Comparison of ENCODE assay signal across 9 cellular contexts in genomic region chr19:55487884-55488687, GRCh38. TPM values are rescaled to one million over a fixed set of nuclear protein-coding genes. Genes with fewer than 3 reads are reported as not detected.
DNase-seq lines count a peak whose midpoint lies in the region; ATAC-seq, FAIRE-seq and TF ChIP-seq lines count a peak whose summit lies in the region.
"Had no signal": no experiment of that assay in that cellular context is flagged by ENCODE, and none has a peak within 500 bp of the region (broad histone marks: within the 10 kb centered on the region; RNA-seq: fewer than 3 reads in every experiment).

TSS of gene SSC5D (plus strand) at chr19:55488436. CDS start at chr19:55488590, 154 bp downstream.

- H3K36me3 Mint-ChIP-seq in central memory CD8-positive, alpha-beta T cell (ENCODE audit: insufficient read depth) = peaks cover 12% of the 10 kb centered on the region

- H3K27me3 Mint-ChIP-seq in central memory CD8-positive, alpha-beta T cell = peaks cover 15% of the 10 kb centered on the region

- 0 out of 2 replicates have a peak, but pooled peaks cover 4% of the 10 kb centered on the region for H4K20me1 ChIP-seq in IMR-90 (ENCODE audit: insufficient read depth, low read length)

- H3K23ac ChIP-seq in IMR-90 (ENCODE audit: low read depth, low read length) = peak within 1 kb of the TSS; percentile 80
- H3K23ac ChIP-seq in mesenchymal stem cell (ENCODE audit: low read length in 2 of 2) = peak within 1 kb of the TSS in 1 of 2 experiments; percentile 35

- no peaks in the 10 kb centered on the region for H3K9me3 Mint-ChIP-seq in central memory CD8-positive, alpha-beta T cell

- H3K18ac ChIP-seq in IMR-90 (ENCODE audit: low read depth, low read length) (peak within 1 kb of the TSS; percentile 98), mesenchymal stem cell (ENCODE audit: low read depth in 1 of 2, low read length in 2 of 2) (peak within 1 kb of the TSS; percentile 88 to 92)

- in situ Hi-C loops in ACHN (cut with HindIII; ENCODE audit: low pct_ligation_motif_present, low pct_unique_long_range_greater_than_20kb, low sequenced_read_pairs) = no loop called here
- in situ Hi-C loops in IMR-90 (cut with MboI; ENCODE audit: low sequenced_read_pairs) = loop anchor here (25.0 kb wide), 1 partner anchor 1026 kb away; the partner anchor contains the start of genes CDC42EP5 and LENG9

- POLR2A ChIA-PET in IMR-90 (lab: Charles Lee; ENCODE audit: unreplicated experiment) (no interaction called here), GM10248 (lab: Yijun Ruan, JAX) (no interaction called here)

- H3K4me1 ChIP-seq in IMR-90 (ENCODE audit: control insufficient read depth, insufficient read depth, low read length) (peaks cover 32% of the 10 kb centered on the region), mesenchymal stem cell (ENCODE audit: control insufficient read depth, insufficient read depth, low read depth, low read length) (peaks cover 72% of the 10 kb centered on the region), small intestine (ENCODE audit: control insufficient read depth in 2 of 2, insufficient read depth in 1 of 2, low read depth in 1 of 2, low read length in 1 of 2) (peaks cover 0 to 3% of the 10 kb centered on the region in 2 donors)

- H3K27ac Mint-ChIP-seq in central memory CD8-positive, alpha-beta T cell (ENCODE audit: low read depth) = peak within 1 kb of the TSS; percentile 64

- no peak for FAIRE-seq in small intestine (lab: Jason Lieb, UNC)
- FAIRE-seq: GM18507 had no signal

- peak; percentile 21 for ATAC-seq in IMR-90 (ENCODE audit: low read depth)
- no peak for ATAC-seq in central memory CD8-positive, alpha-beta T cell (replicated peaks; ENCODE audit: extremely low read depth, poor library complexity, severe bottlenecking)
- ATAC-seq in HG02642 (IDR thresholded peaks at IDR 0.05; ENCODE audit: poor library complexity, unreplicated experiment) = no peak

- H4K8ac ChIP-seq in IMR-90 (ENCODE audit: low read depth in 2 of 2, low read length in 2 of 2) (peak within 1 kb of the TSS; percentile 87 to 96), mesenchymal stem cell (ENCODE audit: low read length) (peak within 1 kb of the TSS; percentile 86)

- H3K27ac ChIP-seq in IMR-90 (ENCODE audit: insufficient read depth, low read length) (peak within 1 kb of the TSS; percentile 99), mesenchymal stem cell (ENCODE audit: low read length, poor library complexity, severe bottlenecking) (peak within 1 kb of the TSS; percentile 95), small intestine (ENCODE audit: low read depth in 1 of 2, low read length in 1 of 2) (peak within 1 kb of the TSS in 1 of 2 donors; percentile 80)

- no peak for TF ChIP-seq RAD21 in IMR-90 (IDR thresholded peaks at IDR 0.05; ENCODE audit: low read length)

- H2BK5ac ChIP-seq in IMR-90 (ENCODE audit: low read depth, low read length, poor library complexity, severe bottlenecking) (peak within 1 kb of the TSS; percentile 95), mesenchymal stem cell (ENCODE audit: low read depth, low read length, poor library complexity, severe bottlenecking) (peak within 1 kb of the TSS; percentile 66)

- DNase-seq in ACHN (peak; percentile 17), IMR-90 (peak; percentile 26), mesenchymal stem cell (no peak), NCI-H1436 (lab: John Stamatoyannopoulos, UW) (no peak), small intestine (no peak), GM10248 (ENCODE audit: extremely low spot score) (no peak)
- DNase-seq in central memory CD8-positive, alpha-beta T cell (ENCODE audit: low spot score in 2 of 2) = no peak

- H3K4ac ChIP-seq in IMR-90 (ENCODE audit: low read depth, low read length) (peak within 1 kb of the TSS; percentile 96), mesenchymal stem cell (ENCODE audit: low read depth in 1 of 2, low read length in 2 of 2) (peak within 1 kb of the TSS; percentile 88 to 89)

- 5% methylated on average over 4 of the region's 22 CpGs; no CpG with 5 or more reads in 1 of the 2 experiments for WGBS in IMR-90 (ENCODE audit: extremely low coverage in 2 of 2, insufficient read length in 1 of 2), 2 experiments
- WGBS in mesenchymal stem cell = 2% methylated on average over 10 of the region's 22 CpGs
- 16 to 21% (median 20%) methylated on average over 12 to 20 of the region's 22 CpGs for WGBS in small intestine, 3 donors

- H3K9me3 ChIP-seq in IMR-90 (ENCODE audit: control insufficient read depth, insufficient read depth, low read length) (no peaks in the 10 kb centered on the region), mesenchymal stem cell (ENCODE audit: control insufficient read depth, low read length) (no peaks in the 10 kb centered on the region), small intestine (ENCODE audit: control insufficient read depth, low read depth) (no peaks in the 10 kb centered on the region)

- BruUV-seq in IMR-90 (replicated peaks; lab: Mats Ljungman, UMichigan) = no TSS peak

- H2AK9ac ChIP-seq in IMR-90 (replicated peaks; ENCODE audit: low read depth, low read length, poor library complexity) = peak within 1 kb of the TSS; percentile 99

- H3K14ac ChIP-seq in IMR-90 (replicated peaks; ENCODE audit: low read depth, low read length) = peak within 1 kb of the TSS; percentile 78
- peak within 1 kb of the TSS in 1 of 2 experiments; percentile 88 for H3K14ac ChIP-seq in mesenchymal stem cell (ENCODE audit: low read length in 2 of 2)

- H3K27me3 ChIP-seq in IMR-90 (ENCODE audit: control insufficient read depth, insufficient read depth, low read length) (no peaks in the 10 kb centered on the region), mesenchymal stem cell (ENCODE audit: control insufficient read depth in 1 of 2, insufficient read depth in 1 of 2, low read length in 2 of 2) (no peaks in the 10 kb centered on the region), small intestine (ENCODE audit: control insufficient read depth in 2 of 2, insufficient read depth in 2 of 2, low read length in 2 of 2) (no peaks in the 10 kb centered on the region)

- TF ChIP-seq CTCF in IMR-90 (conservative IDR thresholded peaks at IDR 0.05; ENCODE audit: low read depth, low read length) = no peak
- TF ChIP-seq CTCF in GM10248 (IDR thresholded peaks at IDR 0.05; ENCODE audit: control extremely low read depth, extremely low read depth, low read depth, missing control alignments) = no peak

- H3K36me3 ChIP-seq in IMR-90 (ENCODE audit: control insufficient read depth, insufficient read depth, low read length) = peaks cover 3% of the 10 kb centered on the region; the same call in 1 of the 2 replicates
- peaks cover 3 to 55% of the 10 kb centered on the region in 2 experiments for H3K36me3 ChIP-seq in mesenchymal stem cell (ENCODE audit: control insufficient read depth in 1 of 2, insufficient read depth in 2 of 2, low read depth in 1 of 2, low read length in 2 of 2)
- H3K36me3 ChIP-seq in small intestine (ENCODE audit: control insufficient read depth in 2 of 2, insufficient read depth in 2 of 2, low read length in 2 of 2) = peaks cover 0 to 2% of the 10 kb centered on the region in 2 donors

- CTCF ChIA-PET in IMR-90 (lab: Yijun Ruan, JAX) (no interaction called here), GM10248 (lab: Yijun Ruan, JAX) (interaction anchor here (5.3 to 8.2 kb wide), 3 partner anchors 16 to 20 kb away, joined by 37 to 44 read pairs (median 43); no protein-coding TSS in a partner anchor)

- TF ChIP-seq POLR2A in IMR-90 (IDR thresholded peaks at IDR 0.05; ENCODE audit: low read depth, low read length) = no peak

- H3K4me3 ChIP-seq in IMR-90 (ENCODE audit: insufficient read depth, low read depth, low read length) (peak within 1 kb of the TSS; percentile 36), mesenchymal stem cell (ENCODE audit: insufficient read depth in 1 of 2, low read depth in 1 of 2, low read length in 2 of 2) (peak within 1 kb of the TSS; percentile 34 to 78), small intestine (ENCODE audit: low read depth in 1 of 2, low read length in 2 of 2) (no peak within 1 kb of the TSS)

- peaks cover 12% of the 10 kb centered on the region for H3K4me1 Mint-ChIP-seq in central memory CD8-positive, alpha-beta T cell

- no peak within 1 kb of the TSS for H3K4me3 Mint-ChIP-seq in central memory CD8-positive, alpha-beta T cell

- H3K9me1 ChIP-seq in IMR-90 (ENCODE audit: insufficient read depth, low read length) = peaks cover 7% of the 10 kb centered on the region

- dilution Hi-C loops in IMR-90 (cut with HindIII; ENCODE audit: low sequenced_read_pairs, unreplicated experiment) = no loop called here

- H3K79me1 ChIP-seq in IMR-90 (ENCODE audit: low read depth in 1 of 2, low read length in 2 of 2) = peaks cover 5 to 39% of the 10 kb centered on the region in 2 experiments
- peaks cover 16% of the 10 kb centered on the region for H3K79me1 ChIP-seq in mesenchymal stem cell (replicated peaks; ENCODE audit: low read length, poor library complexity, severe bottlenecking)

- H4K5ac ChIP-seq in IMR-90 (ENCODE audit: low read depth, low read length) = peak within 1 kb of the TSS; percentile 97

- H2AK5ac ChIP-seq in IMR-90 (ENCODE audit: low read depth, low read length) (peak within 1 kb of the TSS; percentile 93), mesenchymal stem cell (ENCODE audit: low read length, severe bottlenecking) (peak within 1 kb of the TSS; percentile 91)

- peak within 1 kb of the TSS; percentile 92 to 95 for H2BK12ac ChIP-seq in mesenchymal stem cell (ENCODE audit: low read length in 2 of 2)

- H2BK20ac ChIP-seq in IMR-90 (ENCODE audit: low read depth, low read length) = peak within 1 kb of the TSS; percentile 38

- H2BK15ac ChIP-seq in IMR-90 (ENCODE audit: low read depth, low read length) (peak within 1 kb of the TSS; percentile 28; the same call in 1 of the 3 replicates), mesenchymal stem cell (ENCODE audit: low read depth, poor library complexity, severe bottlenecking) (peak within 1 kb of the TSS; percentile 96)

- intact Hi-C loops in IMR-90 (cut with micrococcal nuclease) = loop anchor here (1.0 kb wide), 1 partner anchor 12 kb away; the partner anchor contains the start of gene ZNF628

- H3K9ac ChIP-seq in IMR-90 (ENCODE audit: low read depth, low read length) (peak within 1 kb of the TSS; percentile 67), mesenchymal stem cell (ENCODE audit: low read length) (peak within 1 kb of the TSS; percentile 89)

- H2AFZ ChIP-seq in IMR-90 (replicated peaks; ENCODE audit: low read length, poor library complexity) (peak within 1 kb of the TSS; percentile 92), mesenchymal stem cell (ENCODE audit: low read depth, low read length) (no peak within 1 kb of the TSS)

- H3K56ac ChIP-seq in IMR-90 (ENCODE audit: extremely low read depth, insufficient read depth, low read length) = peak within 1 kb of the TSS; percentile 84; the same call in 1 of the 2 replicates

- H3K4me2 ChIP-seq in IMR-90 (ENCODE audit: low read depth, low read length) (peak within 1 kb of the TSS; percentile 75), mesenchymal stem cell (ENCODE audit: low read length, poor library complexity, severe bottlenecking) (peak within 1 kb of the TSS; percentile 67)

- H4K91ac ChIP-seq in IMR-90 (ENCODE audit: insufficient read depth, low read depth, low read length) (peak within 1 kb of the TSS; percentile 97), mesenchymal stem cell (ENCODE audit: low read length) (peak within 1 kb of the TSS; percentile 95)

- peak within 1 kb of the TSS; percentile 86 for H2BK120ac ChIP-seq in IMR-90 (ENCODE audit: low read depth, low read length)
- H2BK120ac ChIP-seq in mesenchymal stem cell (ENCODE audit: low read depth, low read length) = peak within 1 kb of the TSS; percentile 89

RNA-seq across cellular contexts. Expression of gene SSC5D, which starts in this region (rescaled TPM):
- 1.4 and 1.7 TPM in 2 replicates for total RNA-seq in IMR-90 (2012; rRNA removed)
- polyA plus RNA-seq in IMR-90 (2012; rRNA removed) = 14.1 and 19.1 TPM in 2 replicates
- 10.9 and 19.1 TPM in 2 replicates for polyA plus RNA-seq in IMR-90 (2012; cell fraction: cytosol; rRNA removed)
- polyA plus RNA-seq in IMR-90 (2012; cell fraction: nucleus; rRNA removed; ENCODE audit: low replicate concordance) = 44.4 and 80.8 TPM in 2 replicates
- 29.2 TPM for polyA plus RNA-seq in mesenchymal stem cell (2013, experiment 1 of 2)
- polyA plus RNA-seq in mesenchymal stem cell (2013, experiment 2 of 2) = 27.1 TPM
- polyA plus RNA-seq in small intestine = 1 to 10 TPM in 1 of 3 donors, under 1 TPM in 1, not detected in 1; 0.54 to 2.2 TPM

Comparison
In these comparisons a context has a peak if more than half of its experiments do, and no peak if none do; other contexts are left out.
1. DNase-seq: peak in ACHN (single experiment) and IMR-90 (single experiment); none in central memory CD8-positive, alpha-beta T cell (0 of 2), mesenchymal stem cell (single experiment), NCI-H1436 (single experiment), small intestine (single experiment) and GM10248 (single experiment).
2. H3K4me3 ChIP-seq: peak in IMR-90 (single experiment) and mesenchymal stem cell (2 of 2); none in small intestine (0 of 2).